Comparison of ENCODE assay signal across 22 cellular contexts in the genomic region with DNA sequence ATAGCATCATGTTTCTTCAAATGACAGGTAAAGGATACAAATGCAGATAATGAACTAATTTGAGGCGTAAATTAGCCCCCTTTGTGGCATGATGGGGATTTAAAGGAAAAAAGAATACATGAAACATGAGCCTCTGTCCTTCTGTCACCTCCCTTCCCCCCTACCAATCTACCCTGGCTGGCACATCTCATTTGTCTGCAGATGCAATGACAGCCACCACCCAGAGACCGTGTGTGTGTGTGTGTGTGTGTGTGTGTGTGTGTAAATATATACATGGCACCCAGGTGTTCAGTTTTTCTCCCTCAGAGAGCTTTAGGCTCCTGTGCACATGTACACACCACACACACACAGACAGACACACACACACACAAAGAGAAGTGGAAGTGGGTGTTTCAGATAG.
DNase-seq lines count a peak whose midpoint lies in the region; TF ChIP-seq lines count a peak whose summit lies in the region.
"Had no signal": no experiment of that assay in that cellular context is flagged by ENCODE, and none has a peak within 500 bp of the region (broad histone marks: within the 10 kb centered on the region; RNA-seq: fewer than 3 reads in every experiment).

No MANE protein-coding gene starts in this region.

- peaks cover 3% of the 10 kb centered on the region for H3K4me1 Mint-ChIP-seq in neural progenitor cell
- H3K4me1 Mint-ChIP-seq: activated CD4-positive, alpha-beta T cell treated with anti-CD3 and anti-CD28 coated beads for 36 hours had no signal

- H3F3A ChIP-seq in neural progenitor cell (ENCODE audit: low read depth), result no peaks in the 10 kb centered on the region

- H4K20me1 ChIP-seq in neural progenitor cell (ENCODE audit: low read depth), result no peaks in the 10 kb centered on the region

- no peaks in the 10 kb centered on the region for H3K36me3 Mint-ChIP-seq in neural progenitor cell
- H3K36me3 Mint-ChIP-seq: brain had no signal

- no peaks in the 10 kb centered on the region for H3K27me3 Mint-ChIP-seq in neural progenitor cell (ENCODE audit: insufficient read depth, low read depth)
- H3K27me3 Mint-ChIP-seq: activated CD4-positive, alpha-beta T cell treated with anti-CD3 and anti-CD28 coated beads for 36 hours; activated T-cell treated with anti-CD3 and anti-CD28 coated beads, Interleukin-2, amount 50 U/mL, for 24 hours; CD4-positive, alpha-beta T cell had no signal

- H3K9ac ChIP-seq in neural progenitor cell, result no peak overlapping the region

- no peaks in the 10 kb centered on the region for H3K27me3 ChIP-seq in neural progenitor cell
- H3K27me3 ChIP-seq: stomach, transverse colon had no signal

- H3K36me3 ChIP-seq in neural progenitor cell, result no peaks in the 10 kb centered on the region
- H3K36me3 ChIP-seq: stomach, transverse colon had no signal

- no peak overlapping the region for H3K4me3 ChIP-seq in neural progenitor cell
- H3K4me3 ChIP-seq: psoas muscle, stomach, transverse colon had no signal

- no peak for TF ChIP-seq CTCF in neural progenitor cell (IDR thresholded peaks at IDR 0.05)

- intact Hi-C loops in cardiac septum (cut with DNase I), result no loop called here

- H3K27ac ChIP-seq in neural progenitor cell, result no peak overlapping the region
- H3K27ac ChIP-seq: psoas muscle, stomach, transverse colon had no signal

- no peaks in the 10 kb centered on the region for H3K9me3 ChIP-seq in neural progenitor cell (ENCODE audit: low read depth)
- H3K9me3 ChIP-seq: psoas muscle, stomach, transverse colon had no signal

- no peak overlapping the region for H2AFZ ChIP-seq in neural progenitor cell (replicated peaks)

- H3K79me2 ChIP-seq in neural progenitor cell (ENCODE audit: low read depth), result no peaks in the 10 kb centered on the region

- peaks cover 9% of the 10 kb centered on the region for H3K4me1 ChIP-seq in neural progenitor cell
- H3K4me1 ChIP-seq: psoas muscle, stomach, transverse colon had no signal

- peak; percentile 3 for DNase-seq in NCI-H1092 treated with DMSO at 0.1 percent for 48 hours (lab: John Stamatoyannopoulos, UW)
- DNase-seq in NCI-H1092 (lab: John Stamatoyannopoulos, UW), result no peak
- DNase-seq in NCI-H1930 (lab: John Stamatoyannopoulos, UW), result peak; percentile 55 to 80
- DNase-seq in NCI-H748 (lab: John Stamatoyannopoulos, UW; ENCODE audit: unreplicated experiment), result peak; percentile 90
- peak; percentile 24 for DNase-seq in neural progenitor cell (ENCODE audit: low spot score)
- DNase-seq in NAMALWA (ENCODE audit: low spot score), result no peak
- no peak for DNase-seq in cardiac septum (ENCODE audit: low spot score)
- DNase-seq in NCI-H446 treated with DMSO at 0.1 percent for 48 hours (lab: John Stamatoyannopoulos, UW), result no peak
- DNase-seq: 8988T; activated CD4-positive, alpha-beta T cell treated with anti-CD3 and anti-CD28 coated beads for 36 hours; activated CD8-positive, alpha-beta memory T cell treated with anti-CD3 and anti-CD28 coated beads for 24 hours; activated T-cell treated with anti-CD3 and anti-CD28 coated beads, Interleukin-2, amount 50 U/mL, for 24 hours; CD4-positive, alpha-beta T cell; DMS79 treated with DMSO at 0.1 percent for 48 hours; mammary epithelial cell; NCI-H446; psoas muscle; RPMI8226; stomach; T-helper 2 cell; transverse colon had no signal

- no peak overlapping the region for H3K4me3 Mint-ChIP-seq in neural progenitor cell
- H3K4me3 Mint-ChIP-seq: activated CD4-positive, alpha-beta T cell treated with anti-CD3 and anti-CD28 coated beads for 36 hours; activated T-cell treated with anti-CD3 and anti-CD28 coated beads, Interleukin-2, amount 50 U/mL, for 24 hours; brain; CD4-positive, alpha-beta T cell had no signal

- no peaks in the 10 kb centered on the region for H3K9me3 Mint-ChIP-seq in neural progenitor cell
- H3K9me3 Mint-ChIP-seq: activated T-cell treated with anti-CD3 and anti-CD28 coated beads, Interleukin-2, amount 50 U/mL, for 24 hours; brain had no signal

- H3K4me2 ChIP-seq in neural progenitor cell, result peak overlapping the region; percentile 29

- no peak overlapping the region for H3K27ac Mint-ChIP-seq in neural progenitor cell
- H3K27ac Mint-ChIP-seq: activated CD4-positive, alpha-beta T cell treated with anti-CD3 and anti-CD28 coated beads for 36 hours; activated T-cell treated with anti-CD3 and anti-CD28 coated beads, Interleukin-2, amount 50 U/mL, for 24 hours; brain; CD4-positive, alpha-beta T cell had no signal

Comparison
In these comparisons a context has a peak if more than half of its experiments do, and no peak if none do; other contexts are left out.
1. DNase-seq: peak in NCI-H1092 treated with DMSO at 0.1 percent for 48 hours (single experiment), NCI-H1930 (2 of 2), NCI-H748 (single experiment) and neural progenitor cell (single experiment); none in NCI-H1092 (single experiment), NAMALWA (single experiment), cardiac septum (single experiment) and NCI-H446 treated with DMSO at 0.1 percent for 48 hours (single experiment).